8 cellular contexts compared by ENCODE assay signal in the genomic region with DNA sequence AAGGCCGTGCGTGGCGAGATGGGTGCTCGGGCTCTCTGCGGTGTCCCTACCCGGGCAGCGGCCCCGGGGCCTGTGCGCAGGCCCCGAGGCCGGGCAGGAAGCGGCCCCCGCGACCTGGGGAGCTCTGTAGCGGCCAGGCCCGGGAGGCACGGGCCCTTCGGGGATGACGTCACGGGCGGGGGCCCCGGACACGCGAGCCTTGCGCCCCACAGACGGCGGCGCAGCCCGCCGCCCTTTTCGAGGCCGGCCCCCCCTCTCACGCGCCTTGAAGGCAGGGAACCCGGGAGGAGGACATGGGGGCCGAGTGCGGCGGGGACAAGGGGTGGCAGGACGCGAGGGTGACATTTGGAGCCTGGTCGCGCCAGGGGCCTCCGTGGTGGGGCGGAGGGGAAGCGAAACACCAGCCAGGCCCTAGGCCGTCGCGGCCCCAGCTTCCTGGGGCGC. TPM values are rescaled to one million over a fixed set of nuclear protein-coding genes. Genes with fewer than 3 reads are reported as not detected.
DNase-seq lines count a peak whose midpoint lies in the region; ATAC-seq, FAIRE-seq and TF ChIP-seq lines count a peak whose summit lies in the region.

No MANE protein-coding gene starts in this region.

- H3K27ac ChIP-seq in A549 (peak overlapping the region; percentile 94 to 97), VCaP (peak overlapping the region; percentile 95), liver (ENCODE audit: low read depth in 1 of 2, low read length in 2 of 2) (peak overlapping the region; percentile 62 to 91)

- no peaks in the 10 kb centered on the region for H3K27me3 ChIP-seq in liver (ENCODE audit: control insufficient read depth in 4 of 4, insufficient read depth in 4 of 4, low read length in 3 of 4)

- POLR2A ChIA-PET in A549 (lab: Yijun Ruan, JAX): interaction anchor here (0.9 to 2.5 kb wide), 5 partner anchors 12 to 237 kb away, joined by 3 to 9 read pairs (median 5); partner anchors contain the start of gene SREBF1

- TF ChIP-seq POLR2A in A549 (IDR thresholded peaks at IDR 0.05; ENCODE audit: low read length): peak; percentile 35; the same call in 1 of the 2 replicates

- TF ChIP-seq EP300 in A549 (IDR thresholded peaks at IDR 0.05): no peak

- CTCF ChIA-PET in A549 (lab: Yijun Ruan, JAX): interaction anchor here (0.6 to 8.9 kb wide), 30 partner anchors 11 to 351 kb away, joined by 3 to 112 read pairs (median 4); no protein-coding TSS in a partner anchor

- peak overlapping the region in 1 of 2 donors; percentile 73 for H3K9ac ChIP-seq in liver (ENCODE audit: low read depth in 1 of 2, low read length in 2 of 2)

- H3K36me3 ChIP-seq in liver (ENCODE audit: control insufficient read depth in 4 of 4, insufficient read depth in 3 of 4, low read depth in 1 of 4, low read length in 3 of 4): no peaks in the 10 kb centered on the region

- H3K9me3 ChIP-seq in A549 (no peaks in the 10 kb centered on the region), liver (ENCODE audit: control insufficient read depth in 4 of 4, low read length in 3 of 4) (no peaks in the 10 kb centered on the region)

- peak overlapping the region; percentile 84 for H3K4me2 ChIP-seq in A549

- peak; percentile 50 to 58 for DNase-seq in A549 (ENCODE audit: low read depth in 1 of 2, low spot score in 1 of 2)
- peak; percentile 54 for DNase-seq in cerebellum (ENCODE audit: low spot score)
- DNase-seq in stimulated activated CD4-positive, alpha-beta T cell treated with anti-CD3 and anti-CD28 coated beads, Interleukin-4, amount 100 ng/mL, for 48 hours (ENCODE audit: low read depth in 2 of 2): peak; percentile 41 to 44
- DNase-seq in COLO829 (ENCODE audit: low spot score): no peak

- 0% methylated on average over 31 of the region's 49 CpGs for WGBS in A549 (ENCODE audit: missing lambda C conversion rate)
- under 1% methylated on average over 49 of the region's 49 CpGs for WGBS in liver

- no peak for TF ChIP-seq CTCF in A549 (IDR thresholded peaks at IDR 0.05)
- TF ChIP-seq CTCF in VCaP (conservative IDR thresholded peaks at IDR 0.05): no peak
- no peak for TF ChIP-seq CTCF in liver (IDR thresholded peaks at IDR 0.05; ENCODE audit: low read depth, low read length, missing input control)

- H3K4me3 ChIP-seq in A549 (peak overlapping the region; percentile 77), liver (ENCODE audit: low read depth in 1 of 3, low read length in 3 of 3) (peak overlapping the region; percentile 54 to 85 (median 74))

- ATAC-seq in A549 (peak; percentile 43 to 70), GM18909 (IDR thresholded peaks at IDR 0.05; ENCODE audit: poor library complexity, unreplicated experiment) (peak; percentile 51), HG03520 (IDR thresholded peaks at IDR 0.05; ENCODE audit: unreplicated experiment) (peak; percentile 38)

- H3K4me1 ChIP-seq in A549 (peaks cover 45% of the 10 kb centered on the region), liver (ENCODE audit: control insufficient read depth in 4 of 4, insufficient read depth in 4 of 4, low read length in 3 of 4) (peaks cover 4 to 19% (median 7%) of the 10 kb centered on the region in 4 donors)

- no peak; a peak in 2 of 5 replicates for TF ChIP-seq RAD21 in A549 (conservative IDR thresholded peaks at IDR 0.05 in 1 of 2, IDR thresholded peaks at IDR 0.05 in 1 of 2)
- TF ChIP-seq RAD21 in liver (IDR thresholded peaks at IDR 0.05): no peak

- no peak for FAIRE-seq in A549 (lab: Jason Lieb, UNC)

TF ChIP-seq in A549, 52 proteins besides CTCF, POLR2A, EP300 and RAD21 (continues in another document):
- TF ChIP-seq USF2 (IDR thresholded peaks at IDR 0.05): no peak
- no peak for TF ChIP-seq CBX8 (IDR thresholded peaks at IDR 0.05)
- TF ChIP-seq, protein P1, sequence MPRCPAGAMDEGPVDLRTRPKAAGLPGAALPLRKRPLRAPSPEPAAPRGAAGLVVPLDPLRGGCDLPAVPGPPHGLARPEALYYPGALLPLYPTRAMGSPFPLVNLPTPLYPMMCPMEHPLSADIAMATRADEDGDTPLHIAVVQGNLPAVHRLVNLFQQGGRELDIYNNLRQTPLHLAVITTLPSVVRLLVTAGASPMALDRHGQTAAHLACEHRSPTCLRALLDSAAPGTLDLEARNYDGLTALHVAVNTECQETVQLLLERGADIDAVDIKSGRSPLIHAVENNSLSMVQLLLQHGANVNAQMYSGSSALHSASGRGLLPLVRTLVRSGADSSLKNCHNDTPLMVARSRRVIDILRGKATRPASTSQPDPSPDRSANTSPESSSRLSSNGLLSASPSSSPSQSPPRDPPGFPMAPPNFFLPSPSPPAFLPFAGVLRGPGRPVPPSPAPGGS (IDR thresholded peaks at IDR 0.05): no peak
- TF ChIP-seq HDAC2 (IDR thresholded peaks at IDR 0.05): no peak
- TF ChIP-seq FOSL2 (IDR thresholded peaks at IDR 0.05): no peak
- TF ChIP-seq FOSL2 (CRISPR knock-in tag; IDR thresholded peaks at IDR 0.05): peak; percentile 61
- no peak for TF ChIP-seq HOXA7 (CRISPR knock-in tag; IDR thresholded peaks at IDR 0.05)
- TF ChIP-seq HEYL (CRISPR knock-in tag; IDR thresholded peaks at IDR 0.05): no peak
- TF ChIP-seq CBX2 (IDR thresholded peaks at IDR 0.05; ENCODE audit: borderline replicate concordance, low read depth): no peak
- TF ChIP-seq ZC3H11A (IDR thresholded peaks at IDR 0.05): no peak
- TF ChIP-seq MYC (IDR thresholded peaks at IDR 0.05; ENCODE audit: borderline replicate concordance, low read length): no peak
- no peak for TF ChIP-seq CEBPB (IDR thresholded peaks at IDR 0.05)
- no peak for TF ChIP-seq GATA3 (IDR thresholded peaks at IDR 0.05; ENCODE audit: borderline replicate concordance)
- TF ChIP-seq E2F6 (IDR thresholded peaks at IDR 0.05; ENCODE audit: borderline replicate concordance, low read depth): 0 out of 2 replicates have a peak, but pooled peaks have one; percentile 55

TF ChIP-seq in liver, 16 proteins besides CTCF, POLR2A, EP300 and RAD21 (continues in another document):
- TF ChIP-seq, protein P2, sequence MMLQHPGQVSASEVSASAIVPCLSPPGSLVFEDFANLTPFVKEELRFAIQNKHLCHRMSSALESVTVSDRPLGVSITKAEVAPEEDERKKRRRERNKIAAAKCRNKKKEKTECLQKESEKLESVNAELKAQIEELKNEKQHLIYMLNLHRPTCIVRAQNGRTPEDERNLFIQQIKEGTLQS (IDR thresholded peaks at IDR 0.05): no peak
- no peak for TF ChIP-seq EGR1 (IDR thresholded peaks at IDR 0.05; ENCODE audit: low read depth in 2 of 2)
- TF ChIP-seq, protein P3, sequence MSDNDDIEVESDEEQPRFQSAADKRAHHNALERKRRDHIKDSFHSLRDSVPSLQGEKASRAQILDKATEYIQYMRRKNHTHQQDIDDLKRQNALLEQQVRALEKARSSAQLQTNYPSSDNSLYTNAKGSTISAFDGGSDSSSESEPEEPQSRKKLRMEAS (IDR thresholded peaks at IDR 0.05): no peak
- no peak for TF ChIP-seq NR2F2 (IDR thresholded peaks at IDR 0.05)
- TF ChIP-seq, protein P4, sequence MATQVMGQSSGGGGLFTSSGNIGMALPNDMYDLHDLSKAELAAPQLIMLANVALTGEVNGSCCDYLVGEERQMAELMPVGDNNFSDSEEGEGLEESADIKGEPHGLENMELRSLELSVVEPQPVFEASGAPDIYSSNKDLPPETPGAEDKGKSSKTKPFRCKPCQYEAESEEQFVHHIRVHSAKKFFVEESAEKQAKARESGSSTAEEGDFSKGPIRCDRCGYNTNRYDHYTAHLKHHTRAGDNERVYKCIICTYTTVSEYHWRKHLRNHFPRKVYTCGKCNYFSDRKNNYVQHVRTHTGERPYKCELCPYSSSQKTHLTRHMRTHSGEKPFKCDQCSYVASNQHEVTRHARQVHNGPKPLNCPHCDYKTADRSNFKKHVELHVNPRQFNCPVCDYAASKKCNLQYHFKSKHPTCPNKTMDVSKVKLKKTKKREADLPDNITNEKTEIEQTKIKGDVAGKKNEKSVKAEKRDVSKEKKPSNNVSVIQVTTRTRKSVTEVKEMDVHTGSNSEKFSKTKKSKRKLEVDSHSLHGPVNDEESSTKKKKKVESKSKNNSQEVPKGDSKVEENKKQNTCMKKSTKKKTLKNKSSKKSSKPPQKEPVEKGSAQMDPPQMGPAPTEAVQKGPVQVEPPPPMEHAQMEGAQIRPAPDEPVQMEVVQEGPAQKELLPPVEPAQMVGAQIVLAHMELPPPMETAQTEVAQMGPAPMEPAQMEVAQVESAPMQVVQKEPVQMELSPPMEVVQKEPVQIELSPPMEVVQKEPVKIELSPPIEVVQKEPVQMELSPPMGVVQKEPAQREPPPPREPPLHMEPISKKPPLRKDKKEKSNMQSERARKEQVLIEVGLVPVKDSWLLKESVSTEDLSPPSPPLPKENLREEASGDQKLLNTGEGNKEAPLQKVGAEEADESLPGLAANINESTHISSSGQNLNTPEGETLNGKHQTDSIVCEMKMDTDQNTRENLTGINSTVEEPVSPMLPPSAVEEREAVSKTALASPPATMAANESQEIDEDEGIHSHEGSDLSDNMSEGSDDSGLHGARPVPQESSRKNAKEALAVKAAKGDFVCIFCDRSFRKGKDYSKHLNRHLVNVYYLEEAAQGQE (IDR thresholded peaks at IDR 0.05): no peak
- TF ChIP-seq FOXA2 (IDR thresholded peaks at IDR 0.05): no peak
- no peak for TF ChIP-seq GABPA (IDR thresholded peaks at IDR 0.05 in 1 of 2, conservative IDR thresholded peaks at IDR 0.05 in 1 of 2)
- no peak for TF ChIP-seq HNF4G (IDR thresholded peaks at IDR 0.05)
- no peak for TF ChIP-seq FOXA1 (IDR thresholded peaks at IDR 0.05)
- TF ChIP-seq RXRA (IDR thresholded peaks at IDR 0.05): no peak
- no peak for TF ChIP-seq ZBTB33 (IDR thresholded peaks at IDR 0.05)
- no peak for TF ChIP-seq TAF1 (conservative IDR thresholded peaks at IDR 0.05)

RNA-seq across cellular contexts. Expression of gene RAI1, which starts 1.1 kb away (rescaled TPM):
- polyA plus RNA-seq in A549 (2011; rRNA removed) (3.5 and 7.1 TPM in 2 replicates), A549 (2017; fragmentation: RNase III; extraction: RNeasy Plus Mini Kit Qiagen cat#74134 plus additional on column Dnase treatment) (18.9 to 23.8 TPM (median 23.3 TPM) in 3 replicates), liver (1 to 10 TPM in 1 of 2 donors, under 1 TPM in 1; 0.57 to 4.7 TPM)
- 7.1 and 11.2 TPM in 2 replicates for polyA plus RNA-seq in A549 (2012; cell fraction: cytosol; rRNA removed)
- polyA plus RNA-seq in A549 (2012; cell fraction: nucleus; rRNA removed): 27.6 and 28.1 TPM in 2 replicates
- polyA minus RNA-seq in A549 (2011; rRNA and poly(A)+ RNA removed): 5.7 and 9.7 TPM in 2 replicates
- total RNA-seq in cerebellum (23.0 TPM), liver (1 to 10 TPM; 5.8 to 7.6 TPM)
